Comparison of ENCODE assay signal across 14 cellular contexts in genomic region chr4:169720529-169720928, GRCh38.
"Had no signal": no experiment of that assay in that cellular context is flagged by ENCODE, and none has a peak within 500 bp of the region (broad histone marks: within the 10 kb centered on the region; RNA-seq: fewer than 3 reads in every experiment).

No MANE protein-coding gene starts in this region.

- H3K9me3 Mint-ChIP-seq: activated CD4-positive, alpha-beta memory T cell treated with anti-CD3 and anti-CD28 coated beads, Interleukin-2, amount 10 ng/mL, durations not matched to agents 7 days and 5 days; natural killer cell had no signal

- H3K9me3 ChIP-seq: adrenal gland, mucosa of descending colon, neutrophil, thoracic aorta, upper lobe of right lung had no signal

- DNase-seq: activated CD4-positive, alpha-beta memory T cell treated with anti-CD3 and anti-CD28 coated beads, Interleukin-2, amount 10 ng/mL, durations not matched to agents 7 days and 5 days; activated gamma-delta T cell treated with Interleukin-2 at 50 U/mL for 16 hours; adrenal gland; effector memory CD4-positive, alpha-beta T cell; mesenchymal stem cell; mucosa of descending colon; natural killer cell; stimulated activated CD4-positive, alpha-beta T cell treated with anti-CD3 and anti-CD28 coated beads, Interleukin-4, amount 100 ng/mL, for 1 hour; upper lobe of right lung had no signal

- H3K27ac Mint-ChIP-seq: activated CD4-positive, alpha-beta memory T cell treated with anti-CD3 and anti-CD28 coated beads, Interleukin-2, amount 10 ng/mL, durations not matched to agents 7 days and 5 days had no signal

- H3K4me1 Mint-ChIP-seq: natural killer cell had no signal

- H3K4me1 ChIP-seq: adrenal gland, parathyroid adenoma, upper lobe of right lung had no signal

- ATAC-seq: mucosa of descending colon, natural killer cell, sciatic nerve, upper lobe of right lung had no signal

- H3K36me3 Mint-ChIP-seq: natural killer cell had no signal

- H3K27me3 Mint-ChIP-seq: activated CD4-positive, alpha-beta memory T cell treated with anti-CD3 and anti-CD28 coated beads, Interleukin-2, amount 10 ng/mL, durations not matched to agents 7 days and 5 days had no signal

- H3K4me3 ChIP-seq: adrenal gland, mucosa of descending colon, smooth muscle cell, thoracic aorta, upper lobe of right lung had no signal

- H3K27me3 ChIP-seq: adrenal gland, neutrophil, upper lobe of right lung had no signal

- H3K36me3 ChIP-seq: adrenal gland had no signal

- H3K4me3 Mint-ChIP-seq: activated CD4-positive, alpha-beta memory T cell treated with anti-CD3 and anti-CD28 coated beads, Interleukin-2, amount 10 ng/mL, durations not matched to agents 7 days and 5 days; natural killer cell had no signal
